In genomic region chr2:222751821-222752719, GRCh38 we compare ENCODE assay signal across 1 cellular context.
TF ChIP-seq lines count a peak whose summit lies in the region.

No MANE protein-coding gene starts in this region.

TF ChIP-seq in HEK293, 187 proteins besides CTCF, POLR2A, EP300 and RAD21 (continued from another document):
- TF ChIP-seq ZBTB49 (tag by site-specific recombination; IDR thresholded peaks at IDR 0.05; ENCODE audit: low read depth) (no peak), ZNF37A (tag by site-specific recombination; IDR thresholded peaks at IDR 0.05) (no peak), ZNF223 (tag by site-specific recombination; IDR thresholded peaks at IDR 0.05) (no peak), ZNF544 (tag by site-specific recombination; IDR thresholded peaks at IDR 0.05) (no peak), KLF9 (tag by site-specific recombination; IDR thresholded peaks at IDR 0.05; ENCODE audit: low read depth) (no peak), ZNF174 (tag by site-specific recombination; IDR thresholded peaks at IDR 0.05) (no peak), ZNF701 (tag by site-specific recombination; IDR thresholded peaks at IDR 0.05) (no peak), ZNF324 (tag by site-specific recombination; IDR thresholded peaks at IDR 0.05) (no peak)
